Comparison of ENCODE assay signal across 8 cellular contexts in genomic region chr20:63740501-63741353, GRCh38. TPM values are rescaled to one million over a fixed set of nuclear protein-coding genes. Genes with fewer than 3 reads are reported as not detected.
DNase-seq lines count a peak whose midpoint lies in the region; FAIRE-seq and TF ChIP-seq lines count a peak whose summit lies in the region.

No MANE protein-coding gene starts in this region.

- peaks cover 6% of the 10 kb centered on the region for H3K4me1 ChIP-seq in SJCRH30
- peaks cover 4% of the 10 kb centered on the region for H3K4me1 ChIP-seq in iPS-18a (ENCODE audit: control insufficient read depth, low read depth, low read length)

- no peaks in the 10 kb centered on the region for H3K27me3 ChIP-seq in SJCRH30
- no peaks in the 10 kb centered on the region for H3K27me3 ChIP-seq in bronchial epithelial cell (ENCODE audit: control insufficient read depth, insufficient read depth, low read length)
- no peaks in the 10 kb centered on the region for H3K27me3 ChIP-seq in iPS-18a (ENCODE audit: control insufficient read depth, insufficient read depth, low read length)

- peak overlapping the region; percentile 80 for H3K4me3 ChIP-seq in SJCRH30
- H3K4me3 ChIP-seq in bronchial epithelial cell (ENCODE audit: low read depth, low read length) = peak overlapping the region; percentile 67
- peak overlapping the region; percentile 75 for H3K4me3 ChIP-seq in iPS-18a (ENCODE audit: low read length)

- no peak for FAIRE-seq in bronchial epithelial cell (lab: Jason Lieb, UNC)

- H3K36me3 ChIP-seq in SJCRH30 (peaks cover 7% of the 10 kb centered on the region), bronchial epithelial cell (ENCODE audit: control insufficient read depth, insufficient read depth, low read length) (peaks cover 19% of the 10 kb centered on the region), iPS-18a (ENCODE audit: control insufficient read depth, low read depth, low read length) (peaks cover 5% of the 10 kb centered on the region)

- DNase-seq in SKM-1 treated with dmso at 0.1 percent for 144 hours (lab: John Stamatoyannopoulos, UW; ENCODE audit: unreplicated experiment) = peak; percentile 67
- no peak for DNase-seq in SKM-1 (lab: John Stamatoyannopoulos, UW; ENCODE audit: unreplicated experiment)
- DNase-seq in M059J (ENCODE audit: low read depth) = peak; percentile 93
- peak; percentile 94 for DNase-seq in SJCRH30
- DNase-seq in bronchial epithelial cell (ENCODE audit: low read depth) = peak; percentile 71
- peak; percentile 66 for DNase-seq in renal cortical epithelial cell (ENCODE audit: low read depth)
- DNase-seq in activated CD4-positive, CD25-positive, alpha-beta regulatory T cell treated with anti-CD3 and anti-CD28 coated beads, Interleukin-2, amount 50 U/mL, for 72 hours = no peak

- H3K9ac ChIP-seq in iPS-18a (ENCODE audit: low read length) = peak overlapping the region; percentile 48

- TF ChIP-seq CTCF in bronchial epithelial cell (IDR thresholded peaks at IDR 0.05; ENCODE audit: insufficient read depth, low read length, severe bottlenecking) = peak; percentile 42

- H3K9me3 ChIP-seq in SJCRH30 (replicated peaks) (no peaks in the 10 kb centered on the region), iPS-18a (ENCODE audit: control insufficient read depth, low read depth, low read length) (no peaks in the 10 kb centered on the region)

- peak overlapping the region; percentile 27 for H3K27ac ChIP-seq in SJCRH30
- H3K27ac ChIP-seq in iPS-18a (ENCODE audit: low read length) = no peak overlapping the region

RNA-seq across cellular contexts. Expression of gene SLC2A4RG, which starts 1.2 kb away (rescaled TPM):
- total RNA-seq in M059J (2014; rRNA removed; shearing (Covaris generic)) = 36.9 and 59.3 TPM in 2 replicates
- total RNA-seq in SJCRH30 (2014; rRNA removed; shearing (Covaris generic)) = 52.8 and 64.7 TPM in 2 replicates
- 14.0 and 21.8 TPM in 2 replicates for total RNA-seq in bronchial epithelial cell
- 14.9 and 31.5 TPM in 2 replicates for total RNA-seq in renal cortical epithelial cell

RNA-seq across cellular contexts. Expression of gene LIME1, which starts 4.3 kb away (rescaled TPM):
- total RNA-seq in M059J (2014; rRNA removed; shearing (Covaris generic)) = 0.12 and 4.4 TPM in 2 replicates
- total RNA-seq in SJCRH30 (2014; rRNA removed; shearing (Covaris generic)) = 4.5 and 10.0 TPM in 2 replicates
- total RNA-seq in bronchial epithelial cell = 0.53 and 2.0 TPM in 2 replicates
- total RNA-seq in renal cortical epithelial cell = 3.5 and 4.3 TPM in 2 replicates

RNA-seq across cellular contexts. Expression of gene ZGPAT, which starts 32.9 kb away (rescaled TPM):
- 24.2 and 25.7 TPM in 2 replicates for total RNA-seq in M059J (2014; rRNA removed; shearing (Covaris generic))
- 24.9 and 26.2 TPM in 2 replicates for total RNA-seq in SJCRH30 (2014; rRNA removed; shearing (Covaris generic))
- total RNA-seq in bronchial epithelial cell (17.7 and 25.5 TPM in 2 replicates), renal cortical epithelial cell (25.7 and 30.6 TPM in 2 replicates)

RNA-seq across cellular contexts. Expression of gene ARFRP1, which starts 33.0 kb away (rescaled TPM):
- 29.1 and 56.3 TPM in 2 replicates for total RNA-seq in M059J (2014; rRNA removed; shearing (Covaris generic))
- total RNA-seq in SJCRH30 (2014; rRNA removed; shearing (Covaris generic)) = 39.3 and 44.5 TPM in 2 replicates
- total RNA-seq in bronchial epithelial cell = 49.2 and 55.5 TPM in 2 replicates
- total RNA-seq in renal cortical epithelial cell = 30.0 and 59.2 TPM in 2 replicates

RNA-seq across cellular contexts. Expression of gene TNFRSF6B, which starts 44.3 kb away (rescaled TPM):
- 1.9 TPM in 1 of 2 replicates, not detected in the other for total RNA-seq in M059J (2014; rRNA removed; shearing (Covaris generic))
- 1.3 and 1.7 TPM in 2 replicates for total RNA-seq in SJCRH30 (2014; rRNA removed; shearing (Covaris generic))
- 4.9 and 7.1 TPM in 2 replicates for total RNA-seq in bronchial epithelial cell
- total RNA-seq in renal cortical epithelial cell = 10.8 and 191 TPM in 2 replicates

Comparison
In these comparisons a context has a peak if more than half of its experiments do, and no peak if none do; other contexts are left out.
1. DNase-seq: peak in SKM-1 treated with dmso at 0.1 percent for 144 hours (single experiment), M059J (single experiment), SJCRH30 (2 of 2), bronchial epithelial cell (single experiment) and renal cortical epithelial cell (single experiment); none in SKM-1 (single experiment) and activated CD4-positive, CD25-positive, alpha-beta regulatory T cell treated with anti-CD3 and anti-CD28 coated beads, Interleukin-2, amount 50 U/mL, for 72 hours (single experiment).
2. Peak in every context shown above with its lines, with median percentiles within 50 percentile points of each other: H3K4me3 ChIP-seq.